In the genomic region with DNA sequence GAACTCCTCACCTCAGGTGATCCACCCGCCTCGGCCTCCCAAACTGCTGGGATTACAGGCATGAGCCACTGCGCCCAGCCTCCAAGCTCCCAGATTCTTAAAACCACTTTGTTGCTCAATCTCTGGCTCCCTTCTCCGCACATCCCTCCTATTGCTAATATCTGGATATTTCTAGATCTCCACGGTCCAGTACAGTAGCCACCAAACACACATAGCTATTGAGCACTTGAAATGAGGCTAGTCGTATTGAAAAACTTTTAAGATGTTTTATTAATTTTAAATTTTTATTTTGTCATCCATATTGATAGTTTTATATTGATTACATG, we compare ENCODE assay signal across 12 cellular contexts. TPM values are rescaled to one million over a fixed set of nuclear protein-coding genes. Genes with fewer than 3 reads are reported as not detected.
DNase-seq lines count a peak whose midpoint lies in the region; ATAC-seq, FAIRE-seq and TF ChIP-seq lines count a peak whose summit lies in the region.
"Had no signal": no experiment of that assay in that cellular context is flagged by ENCODE, and none has a peak within 500 bp of the region (broad histone marks: within the 10 kb centered on the region; RNA-seq: fewer than 3 reads in every experiment).

No MANE protein-coding gene starts in this region.

- H3K4me1 ChIP-seq in A549 (peaks cover 57% of the 10 kb centered on the region), K562 (replicated peaks in 1 of 2; ENCODE audit: control insufficient read depth in 2 of 2, insufficient read depth in 2 of 2, low read length in 2 of 2) (peaks cover 16 to 22% of the 10 kb centered on the region in 2 experiments)

- no peak overlapping the region for H3K9ac ChIP-seq in K562 (ENCODE audit: insufficient read depth in 1 of 2, low read depth in 2 of 2, low read length in 2 of 2)

- H3K9me3 ChIP-seq in A549 (no peaks in the 10 kb centered on the region), K562 (replicated peaks; ENCODE audit: control insufficient read depth, insufficient read depth, low read depth, low read length) (no peaks in the 10 kb centered on the region)

- H3K36me3 Mint-ChIP-seq in Calu3 (ENCODE audit: insufficient read depth, unreplicated experiment): peaks cover 10% of the 10 kb centered on the region
- H3K36me3 Mint-ChIP-seq: CD14-positive monocyte; CD8-positive, alpha-beta T cell had no signal

- H3K9me3 Mint-ChIP-seq in Calu3 (ENCODE audit: low read depth, unreplicated experiment): no peaks in the 10 kb centered on the region
- H3K9me3 Mint-ChIP-seq: CD8-positive, alpha-beta T cell had no signal

- H3K4me3 ChIP-seq in A549 (no peak overlapping the region), K562 (no peak overlapping the region)

- 78% methylated on average over 6 of the region's 6 CpGs for WGBS in A549 (ENCODE audit: missing lambda C conversion rate)
- WGBS in K562 (ENCODE audit: insufficient coverage, low coverage, missing lambda C conversion rate): 74% methylated on average over 6 of the region's 6 CpGs

- H3K27ac Mint-ChIP-seq in Calu3 (ENCODE audit: unreplicated experiment): peak overlapping the region; percentile 84
- H3K27ac Mint-ChIP-seq: CD8-positive, alpha-beta T cell had no signal

- H4K20me1 ChIP-seq in K562 (replicated peaks; ENCODE audit: control insufficient read depth, insufficient read depth, low read length): no peaks in the 10 kb centered on the region

- H3K4me2 ChIP-seq in A549 (no peak overlapping the region), K562 (ENCODE audit: insufficient read depth, low read length) (no peak overlapping the region)

- TF ChIP-seq CTCF in A549 (IDR thresholded peaks at IDR 0.05) (no peak), Calu3 (IDR thresholded peaks at IDR 0.05; ENCODE audit: unreplicated experiment) (no peak), K562 (IDR thresholded peaks at IDR 0.05 in 2 of 3, conservative IDR thresholded peaks at IDR 0.05 in 1 of 3; ENCODE audit: insufficient read depth in 2 of 3, low read depth in 1 of 3, low read length in 3 of 3) (no peak)

- in situ Hi-C loops in K562 (cut with MboI): no loop called here

- H3K4me3 Mint-ChIP-seq in Calu3 (ENCODE audit: low read depth, unreplicated experiment): no peak overlapping the region
- H3K4me3 Mint-ChIP-seq: CD14-positive monocyte; CD8-positive, alpha-beta T cell had no signal

- no peak for DNase-seq in A549 (ENCODE audit: low read depth in 1 of 2, low spot score in 1 of 2)
- no peak for DNase-seq in Calu3
- no peak for DNase-seq in K562 (ENCODE audit: extremely low read depth in 1 of 4, low spot score in 3 of 4)
- no peak for DNase-seq in sciatic nerve (ENCODE audit: low spot score)
- no peak for DNase-seq in Kasumi-1 (lab: John Stamatoyannopoulos, UW)
- no peak for DNase-seq in NCI-H2227 treated with DMSO at 0.1 percent for 48 hours (lab: John Stamatoyannopoulos, UW)
- DNase-seq in SW 1271 (lab: John Stamatoyannopoulos, UW): no peak

- no peak for FAIRE-seq in A549 (lab: Jason Lieb, UNC)
- no peak for FAIRE-seq in K562 (lab: Jason Lieb, UNC)
- FAIRE-seq: H54 had no signal

- intact Hi-C loops in Calu3 (cut with micrococcal nuclease; ENCODE audit: unreplicated experiment): loop anchor here (1.0 to 5.0 kb wide), 8 partner anchors 46 to 342 kb away; a partner anchor contains a TSS
- intact Hi-C loops in K562 (cut with micrococcal nuclease): loop anchor here (5.0 kb wide), 4 partner anchors 52 to 332 kb away; no protein-coding TSS in a partner anchor
- intact Hi-C loops in sciatic nerve (cut with DNase I): no loop called here

- peaks cover 47% of the 10 kb centered on the region for H3K4me1 Mint-ChIP-seq in Calu3 (ENCODE audit: low read depth, unreplicated experiment)

- H3K27me3 Mint-ChIP-seq in Calu3 (ENCODE audit: unreplicated experiment): no peaks in the 10 kb centered on the region

- H3K27ac ChIP-seq in A549: peak overlapping the region; percentile 84 to 85
- no peak overlapping the region for H3K27ac ChIP-seq in K562 (ENCODE audit: extremely low read depth, low read depth, low read length)

- BruUV-seq in Calu3 (replicated peaks; lab: Mats Ljungman, UMichigan) (no TSS peak), K562 (replicated peaks; lab: Mats Ljungman, UMichigan) (no TSS peak)

- POLR2A ChIA-PET in A549 (lab: Yijun Ruan, JAX) (interaction anchor here (0.9 to 1.3 kb wide), 4 partner anchors 194 to 274 kb away, joined by 3 to 9 read pairs (median 4); a partner anchor contains a TSS), K562 (lab: Yijun Ruan, JAX) (interaction anchor here (0.8 to 2.2 kb wide), 5 partner anchors 8 to 52 kb away, joined by 3 to 7 read pairs (median 4); no protein-coding TSS in a partner anchor)

- no peak for ATAC-seq in A549
- no peak for ATAC-seq in K562
- ATAC-seq in sciatic nerve: peak; percentile 61
- ATAC-seq in GM21367 (IDR thresholded peaks at IDR 0.05; ENCODE audit: unreplicated experiment): no peak

- CTCF ChIA-PET in A549 (lab: Yijun Ruan, JAX) (interaction anchor here (0.6 to 7.6 kb wide), 92 partner anchors 8 to 356 kb away, joined by 3 to 137 read pairs (median 6); a partner anchor contains a TSS), Calu3 (lab: Charles Lee) (interaction anchor here (0.6 to 1.9 kb wide), 8 partner anchors 16 to 303 kb away, joined by 3 to 15 read pairs (median 4); a partner anchor contains a TSS), K562 (lab: Yijun Ruan, JAX; ENCODE audit: low intra/inter-chr PET ratio) (interaction anchor here (0.7 kb wide), 2 partner anchors 50 to 103 kb away, joined by 3 to 4 read pairs; no protein-coding TSS in a partner anchor)

- TF ChIP-seq POLR2A in A549 (IDR thresholded peaks at IDR 0.05; ENCODE audit: low read length) (no peak), K562 (conservative IDR thresholded peaks at IDR 0.05) (no peak)

- TF ChIP-seq RAD21 in A549 (conservative IDR thresholded peaks at IDR 0.05 in 1 of 2, IDR thresholded peaks at IDR 0.05 in 1 of 2): no peak
- no peak for TF ChIP-seq RAD21 in K562 (CRISPR knock-in tag; conservative IDR thresholded peaks at IDR 0.05 in 1 of 2, IDR thresholded peaks at IDR 0.05 in 1 of 2)

- TF ChIP-seq EP300 in A549 (IDR thresholded peaks at IDR 0.05) (no peak), K562 (IDR thresholded peaks at IDR 0.05; ENCODE audit: low read length) (no peak)

- H3K36me3 ChIP-seq in K562 (ENCODE audit: control insufficient read depth, insufficient read depth, low read length): no peaks in the 10 kb centered on the region

- no peak overlapping the region; the same call in 1 of the 2 replicates for H2AFZ ChIP-seq in K562 (ENCODE audit: low read depth, low read length)

- no peaks in the 10 kb centered on the region for H3K9me1 ChIP-seq in K562 (ENCODE audit: control insufficient read depth, insufficient read depth, low read length)

- no peaks in the 10 kb centered on the region for H3K79me2 ChIP-seq in K562 (ENCODE audit: control insufficient read depth, insufficient read depth, low read length)

- H3K27me3 ChIP-seq in K562 (ENCODE audit: control insufficient read depth in 2 of 2, insufficient read depth in 2 of 2, low read length in 2 of 2): no peaks in the 10 kb centered on the region

RNA-seq across cellular contexts. Expression of a gene that starts 44.3 kb away (rescaled TPM):
- polyA plus RNA-seq in A549 (2011; rRNA removed) (0.13 TPM in 2 replicates), A549 (2017; fragmentation: RNase III; extraction: RNeasy Plus Mini Kit Qiagen cat#74134 plus additional on column Dnase treatment) (0.04 to 0.06 TPM in 2 of 3 replicates, not detected in the other), K562 (2011; rRNA removed) (not detected in 2 replicates), K562 (2014; fragmentation: Illumina TruSeq; extraction: Trizol) (not detected in 2 replicates), K562 (2014; fragmentation: Nextera tagmentation; extraction: Ambion mirVana) (under 1 TPM in 1 of 2 experiments, not detected in 1; 0.04 TPM), K562 (2014; rRNA removed) (not detected in 2 replicates)
- 0.03 and 0.05 TPM in 2 replicates for polyA plus RNA-seq in A549 (2012; cell fraction: cytosol; rRNA removed)
- polyA plus RNA-seq in A549 (2012; cell fraction: nucleus; rRNA removed): 0.06 and 0.18 TPM in 2 replicates
- 0.49 and 0.62 TPM in 2 replicates for polyA minus RNA-seq in A549 (2011; rRNA and poly(A)+ RNA removed)
- total RNA-seq in Calu3 (2022) (0.17 and 0.37 TPM in 2 replicates), K562 (2014; rRNA removed) (not detected in 2 replicates), K562 (2014; rRNA removed; fragmentation: Illumina TruSeq; extraction: Trizol) (not detected in 2 replicates), K562 (2015; rRNA removed; fragmentation: Illumina TruSeq; extraction: Trizol) (not detected in 2 replicates), K562 (2021) (not detected in 2 replicates), sciatic nerve (0.45 TPM)
- total RNA-seq in K562 (2011; cell fraction: chromatin; rRNA removed; ENCODE audit: low replicate concordance): 0.14 TPM in 1 of 2 replicates, not detected in the other
- total RNA-seq in K562 (2011; cell fraction: nucleolus; rRNA removed): 0.26 TPM in 1 of 2 replicates, not detected in the other
- total RNA-seq in K562 (2011; cell fraction: nucleoplasm; rRNA removed): 0.15 TPM in 1 of 2 replicates, not detected in the other
- polyA plus RNA-seq in K562 (2011; cell fraction: cytosol; rRNA removed): 0.06 TPM in 1 of 2 replicates, not detected in the other
- 0.06 TPM in 1 of 2 replicates, not detected in the other for polyA plus RNA-seq in K562 (2011; cell fraction: nucleus; rRNA removed)
- polyA plus RNA-seq in K562 (2012): not detected in 2 replicates
- not detected in 2 replicates for polyA minus RNA-seq in K562 (2011; rRNA and poly(A)+ RNA removed)
- polyA minus RNA-seq in K562 (2011; cell fraction: cytosol; rRNA and poly(A)+ RNA removed): not detected in 2 replicates
- polyA minus RNA-seq in K562 (2011; cell fraction: nucleus; rRNA and poly(A)+ RNA removed): not detected in 2 replicates
- total RNA-seq: CD8-positive, alpha-beta T cell; IMR-90 had no signal
- polyA plus RNA-seq: CD14-positive monocyte, IMR-90 had no signal

RNA-seq across cellular contexts. Expression of a gene that starts 52.9 kb away (rescaled TPM):
- polyA plus RNA-seq in A549 (2011; rRNA removed) (171 and 204 TPM in 2 replicates), A549 (2017; fragmentation: RNase III; extraction: RNeasy Plus Mini Kit Qiagen cat#74134 plus additional on column Dnase treatment) (44.4 to 45.3 TPM (median 45.0 TPM) in 3 replicates), K562 (2011; rRNA removed) (37.1 and 40.3 TPM in 2 replicates), K562 (2014; fragmentation: Illumina TruSeq; extraction: Trizol) (23.7 and 26.4 TPM in 2 replicates), K562 (2014; fragmentation: Nextera tagmentation; extraction: Ambion mirVana) (1 to 10 TPM; 5.9 to 7.9 TPM), K562 (2014; rRNA removed) (21.0 and 24.4 TPM in 2 replicates)
- polyA plus RNA-seq in A549 (2012; cell fraction: cytosol; rRNA removed): 43.7 and 46.8 TPM in 2 replicates
- 57.8 and 99.2 TPM in 2 replicates for polyA plus RNA-seq in A549 (2012; cell fraction: nucleus; rRNA removed)
- 104 and 125 TPM in 2 replicates for polyA minus RNA-seq in A549 (2011; rRNA and poly(A)+ RNA removed)
- total RNA-seq in Calu3 (2022) (65.9 and 66.5 TPM in 2 replicates), K562 (2014; rRNA removed) (16.8 and 17.6 TPM in 2 replicates), K562 (2014; rRNA removed; fragmentation: Illumina TruSeq; extraction: Trizol) (20.5 and 25.5 TPM in 2 replicates), K562 (2015; rRNA removed; fragmentation: Illumina TruSeq; extraction: Trizol) (19.8 and 22.3 TPM in 2 replicates), K562 (2021) (19.8 and 20.9 TPM in 2 replicates), sciatic nerve (71.4 TPM)
- total RNA-seq in K562 (2011; cell fraction: chromatin; rRNA removed; ENCODE audit: low replicate concordance): 146 and 283 TPM in 2 replicates
- total RNA-seq in K562 (2011; cell fraction: nucleolus; rRNA removed): 42.5 and 64.0 TPM in 2 replicates
- total RNA-seq in K562 (2011; cell fraction: nucleoplasm; rRNA removed): 102 and 103 TPM in 2 replicates
- 11.1 and 16.1 TPM in 2 replicates for polyA plus RNA-seq in K562 (2011; cell fraction: cytosol; rRNA removed)
- 76.0 and 83.4 TPM in 2 replicates for polyA plus RNA-seq in K562 (2011; cell fraction: nucleus; rRNA removed)
- 11.8 and 13.9 TPM in 2 replicates for polyA plus RNA-seq in K562 (2012)
- 52.2 and 52.6 TPM in 2 replicates for polyA minus RNA-seq in K562 (2011; rRNA and poly(A)+ RNA removed)
- polyA minus RNA-seq in K562 (2011; cell fraction: cytosol; rRNA and poly(A)+ RNA removed): 11.0 and 19.1 TPM in 2 replicates
- polyA minus RNA-seq in K562 (2011; cell fraction: nucleus; rRNA and poly(A)+ RNA removed): 34.6 and 64.8 TPM in 2 replicates
